In the genomic region with DNA sequence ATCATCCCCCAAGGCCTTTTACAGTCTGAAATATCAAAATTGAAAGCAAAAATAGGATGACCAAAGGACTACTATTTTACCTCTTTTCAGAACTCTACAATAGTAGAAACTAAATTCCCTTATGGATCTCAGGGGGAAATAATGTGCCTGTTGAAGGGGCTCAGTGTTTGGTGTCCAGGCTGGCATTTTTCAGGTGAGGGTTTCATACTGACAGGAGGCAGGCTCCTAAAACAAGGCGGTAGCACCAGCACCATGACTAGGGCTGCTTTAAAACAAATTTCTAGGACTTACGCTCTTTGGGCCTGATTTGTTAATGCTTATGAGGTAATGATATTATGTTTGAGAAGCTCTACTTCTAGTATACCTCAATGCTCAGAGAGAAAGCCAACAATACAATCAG, we compare ENCODE assay signal across 14 cellular contexts.
"Had no signal": no experiment of that assay in that cellular context is flagged by ENCODE, and none has a peak within 500 bp of the region (broad histone marks: within the 10 kb centered on the region; RNA-seq: fewer than 3 reads in every experiment).

No MANE protein-coding gene starts in this region.

- H3K9me3 ChIP-seq: heart left ventricle had no signal

- H3K27ac ChIP-seq: coronary artery, heart left ventricle had no signal

- DNase-seq: activated CD4-positive, CD25-positive, alpha-beta regulatory T cell treated with anti-CD3 and anti-CD28 coated beads, Interleukin-2, amount 50 U/mL, for 72 hours; activated T-cell treated with anti-CD3 and anti-CD28 coated beads, Interleukin-2, amount 50 U/mL, for 4 hours; caudate nucleus; effector CD4-positive, alpha-beta T cell; foreskin melanocyte; heart left ventricle; mammary epithelial cell; stimulated activated CD4-positive, alpha-beta T cell treated with anti-CD3 and anti-CD28 coated beads, Interleukin-4, amount 100 ng/mL, for 1 hour; stimulated activated CD8-positive, alpha-beta memory T cell treated with anti-CD3 and anti-CD28 coated beads, Interleukin-4, amount 100 ng/mL, for 48 hours; SW 1271 had no signal

- H3K9me3 Mint-ChIP-seq: activated T-cell treated with anti-CD3 and anti-CD28 coated beads, Interleukin-2, amount 50 U/mL, for 4 hours had no signal

- H3K4me3 ChIP-seq: coronary artery, heart left ventricle had no signal

- ATAC-seq: activated T-cell treated with anti-CD3 and anti-CD28 coated beads, Interleukin-2, amount 50 U/mL, for 4 hours; heart left ventricle; left lobe of liver had no signal

- H3K4me3 Mint-ChIP-seq: activated T-cell treated with anti-CD3 and anti-CD28 coated beads, Interleukin-2, amount 50 U/mL, for 4 hours had no signal

- H3K27me3 ChIP-seq: heart left ventricle had no signal

- FAIRE-seq: islet of Langerhans, urothelium cell line had no signal
